ENCODE assay signal across 8 cellular contexts in genomic region chr20:37534401-37535157, GRCh38. TPM values are rescaled to one million over a fixed set of nuclear protein-coding genes. Genes with fewer than 3 reads are reported as not detected.
DNase-seq lines count a peak whose midpoint lies in the region; ATAC-seq, FAIRE-seq and TF ChIP-seq lines count a peak whose summit lies in the region.

No MANE protein-coding gene starts in this region.

- ATAC-seq in HG02884 (IDR thresholded peaks at IDR 0.05; ENCODE audit: unreplicated experiment) = peak; percentile 69
- peak; percentile 96 for ATAC-seq in body of pancreas

- H3K9me3 ChIP-seq in body of pancreas = no peaks in the 10 kb centered on the region
- no peaks in the 10 kb centered on the region for H3K9me3 ChIP-seq in iPS DF 6.9 (ENCODE audit: control insufficient read depth, insufficient read depth, low read length)
- H3K9me3 ChIP-seq in small intestine (ENCODE audit: control insufficient read depth, low read depth) = no peaks in the 10 kb centered on the region

- H3K36me3 ChIP-seq in body of pancreas (replicated peaks in 1 of 2; ENCODE audit: insufficient read depth in 1 of 2, low read depth in 2 of 2) = no peaks in the 10 kb centered on the region
- no peaks in the 10 kb centered on the region for H3K36me3 ChIP-seq in iPS DF 6.9 (ENCODE audit: control insufficient read depth, insufficient read depth, low read length)
- no peaks in the 10 kb centered on the region for H3K36me3 ChIP-seq in small intestine (ENCODE audit: control insufficient read depth in 2 of 2, insufficient read depth in 2 of 2, low read length in 2 of 2)

- intact Hi-C loops in body of pancreas (cut with DNase I) = loop anchor here (5.0 kb wide), 2 partner anchors 267 to 337 kb away; no protein-coding TSS in a partner anchor

- no peaks in the 10 kb centered on the region for H3K4me1 ChIP-seq in body of pancreas
- no peaks in the 10 kb centered on the region for H3K4me1 ChIP-seq in iPS DF 6.9 (ENCODE audit: control insufficient read depth, insufficient read depth, low read length)
- peaks cover 0 to 4% of the 10 kb centered on the region in 2 donors for H3K4me1 ChIP-seq in small intestine (ENCODE audit: control insufficient read depth in 2 of 2, insufficient read depth in 1 of 2, low read depth in 1 of 2, low read length in 1 of 2)

- H3K27ac ChIP-seq in body of pancreas (peak overlapping the region in 1 of 4 donors; percentile 11), iPS DF 6.9 (ENCODE audit: low read length) (no peak overlapping the region), small intestine (ENCODE audit: low read depth in 1 of 2, low read length in 1 of 2) (peak overlapping the region; percentile 8 to 69)

- TF ChIP-seq POLR2A in body of pancreas (IDR thresholded peaks at IDR 0.05) = no peak

- TF ChIP-seq CTCF in GM12874 (IDR thresholded peaks at IDR 0.05; ENCODE audit: insufficient read depth, low read depth, low read length) = peak; percentile 65
- peak; percentile 55 to 95 (median 92) for TF ChIP-seq CTCF in body of pancreas (IDR thresholded peaks at IDR 0.05)

- H3K27me3 ChIP-seq in body of pancreas (no peaks in the 10 kb centered on the region), iPS DF 6.9 (ENCODE audit: control insufficient read depth, insufficient read depth, low read length) (no peaks in the 10 kb centered on the region), small intestine (ENCODE audit: control insufficient read depth in 2 of 2, insufficient read depth in 2 of 2, low read length in 2 of 2) (no peaks in the 10 kb centered on the region)

- DNase-seq in A172 (ENCODE audit: low spot score) (peak; percentile 88), NCI-H1436 (lab: John Stamatoyannopoulos, UW) (peak; percentile 63), SK-N-DZ (ENCODE audit: low spot score) (peak; percentile 88), body of pancreas (peak; percentile 54 to 78 (median 62)), iPS DF 6.9 (ENCODE audit: low read depth, low spot score) (peak; percentile 67), small intestine (peak; percentile 95)

- WGBS in body of pancreas, 2 donors = 55 to 63% methylated on average over 6 of the region's 6 CpGs
- no CpG with 5 or more reads among the region's 6 CpGs for WGBS in iPS DF 6.9 (ENCODE audit: insufficient coverage, insufficient read length)
- 61 to 73% (median 68%) methylated on average over 6 of the region's 6 CpGs for WGBS in small intestine, 3 donors

- FAIRE-seq in small intestine (lab: Jason Lieb, UNC) = no peak

- H3K4me3 ChIP-seq in body of pancreas = no peak overlapping the region
- H3K4me3 ChIP-seq in iPS DF 6.9 (ENCODE audit: low read length) = no peak overlapping the region
- no peak overlapping the region for H3K4me3 ChIP-seq in small intestine (ENCODE audit: low read depth in 1 of 2, low read length in 2 of 2)

RNA-seq across cellular contexts. Expression of gene BLCAP, which starts 6.9 kb away (rescaled TPM):
- total RNA-seq in A172 (2014; rRNA removed; shearing (Covaris generic)) = 32.0 and 32.3 TPM in 2 replicates
- polyA plus RNA-seq in SK-N-DZ (2014; cell fraction: cytosol; rRNA removed) = 48.9 and 49.5 TPM in 2 replicates
- 42.7 and 45.9 TPM in 2 replicates for polyA plus RNA-seq in SK-N-DZ (2014; cell fraction: nucleus; rRNA removed)
- total RNA-seq in body of pancreas = 10 to 100 TPM; 24.1 to 44.8 TPM
- polyA plus RNA-seq in small intestine = 10 to 100 TPM; 57.3 to 67.8 (median 63.8) TPM

RNA-seq across cellular contexts. Expression of gene NNAT, which starts 13.5 kb away (rescaled TPM):
- not detected in 2 replicates for total RNA-seq in A172 (2014; rRNA removed; shearing (Covaris generic))
- polyA plus RNA-seq in SK-N-DZ (2014; cell fraction: cytosol; rRNA removed) = 28.3 and 39.0 TPM in 2 replicates
- polyA plus RNA-seq in SK-N-DZ (2014; cell fraction: nucleus; rRNA removed) = 13.3 and 16.0 TPM in 2 replicates
- under 1 TPM in 1 of 2 donors, not detected in 1; 0.52 TPM for total RNA-seq in body of pancreas
- 10 to 100 TPM in 1 of 3 donors, 1 to 10 TPM in 1, not detected in 1; 2.7 to 10.6 TPM for polyA plus RNA-seq in small intestine
